ENCODE assay signal across 31 cellular contexts in genomic region chr9:100408541-100409175, GRCh38. TPM values are rescaled to one million over a fixed set of nuclear protein-coding genes. Genes with fewer than 3 reads are reported as not detected.
DNase-seq lines count a peak whose midpoint lies in the region; ATAC-seq and TF ChIP-seq lines count a peak whose summit lies in the region.
"Had no signal": no experiment of that assay in that cellular context is flagged by ENCODE, and none has a peak within 500 bp of the region (broad histone marks: within the 10 kb centered on the region; RNA-seq: fewer than 3 reads in every experiment).

No MANE protein-coding gene starts in this region.

- H3K4me3 ChIP-seq in mammary epithelial cell (replicated peaks in 1 of 3; ENCODE audit: insufficient read depth in 1 of 3, low read depth in 2 of 3, low read length in 3 of 3) (no peak overlapping the region), esophagus muscularis mucosa (no peak overlapping the region)
- H3K4me3 ChIP-seq: adrenal gland, body of pancreas, lower lobe of right lung, PC-9 had no signal

- TF ChIP-seq CTCF in mammary epithelial cell (conservative IDR thresholded peaks at IDR 0.05 in 1 of 2, IDR thresholded peaks at IDR 0.05 in 1 of 2; ENCODE audit: extremely low read depth in 1 of 2, insufficient read depth in 1 of 2, low read depth in 1 of 2, low read length in 2 of 2), result no peak
- TF ChIP-seq CTCF in MCF 10A (IDR thresholded peaks at IDR 0.05; ENCODE audit: unreplicated experiment), result no peak
- no peak for TF ChIP-seq CTCF in esophagus muscularis mucosa (IDR thresholded peaks at IDR 0.05)

- H3K27me3 Mint-ChIP-seq in MCF 10A (ENCODE audit: insufficient read depth, unreplicated experiment), result no peaks in the 10 kb centered on the region

- H2AFZ ChIP-seq in mammary epithelial cell (ENCODE audit: low read depth, low read length), result peak overlapping the region; percentile 6
- H2AFZ ChIP-seq: PC-9 had no signal

- BruUV-seq in mammary epithelial cell (replicated peaks; lab: Mats Ljungman, UMichigan), result no TSS peak
- no TSS peak for BruUV-seq in MCF 10A (replicated peaks; lab: Mats Ljungman, UMichigan)

- TF ChIP-seq EP300 in esophagus muscularis mucosa (IDR thresholded peaks at IDR 0.05), result no peak

- 31% methylated on average over 5 of the region's 5 CpGs for WGBS in mammary epithelial cell (ENCODE audit: low coverage, missing lambda C conversion rate)
- WGBS in esophagus muscularis mucosa, result 69% methylated on average over 5 of the region's 5 CpGs

- intact Hi-C loops in mammary epithelial cell (cut with micrococcal nuclease) (no loop called here), MCF 10A (cut with micrococcal nuclease) (no loop called here), esophagus muscularis mucosa (cut with DNase I) (no loop called here)

- H3K4me2 ChIP-seq in mammary epithelial cell (ENCODE audit: insufficient read depth, low read depth, low read length), result no peak overlapping the region
- H3K4me2 ChIP-seq: PC-9 had no signal

- no peak for ATAC-seq in GM21825 (IDR thresholded peaks at IDR 0.05; ENCODE audit: unreplicated experiment)
- ATAC-seq: body of pancreas; esophagus mucosa; foreskin keratinocyte; lower lobe of right lung; naive thymus-derived CD8-positive, alpha-beta T cell; Right ventricle myocardium inferior; stimulated activated effector memory CD8-positive, alpha-beta T cell treated with anti-CD3 and anti-CD28 coated beads, Interleukin-12 subunit alpha, Interleukin-12 subunit beta, amount 100 ng/mL, for 72 hours had no signal

- no peaks in the 10 kb centered on the region for H3K36me3 ChIP-seq in mammary epithelial cell (ENCODE audit: insufficient read depth, low read length)
- H3K36me3 ChIP-seq in esophagus muscularis mucosa, result no peaks in the 10 kb centered on the region
- H3K36me3 ChIP-seq: adrenal gland, lower lobe of right lung had no signal

- H3K27ac Mint-ChIP-seq in MCF 10A (ENCODE audit: low read depth, unreplicated experiment), result no peak overlapping the region
- H3K27ac Mint-ChIP-seq: activated CD4-positive, alpha-beta memory T cell treated with anti-CD3 and anti-CD28 coated beads, Interleukin-2, amount 10 ng/mL, durations not matched to agents 7 days and 5 days; activated naive CD4-positive, alpha-beta T cell treated with anti-CD3 and anti-CD28 coated beads for 36 hours; naive thymus-derived CD8-positive, alpha-beta T cell; stimulated activated effector memory CD8-positive, alpha-beta T cell treated with anti-CD3 and anti-CD28 coated beads, Interleukin-12 subunit alpha, Interleukin-12 subunit beta, amount 100 ng/mL, for 72 hours; T-helper 2 cell treated with Interferon-gamma antibody and Interleukin-4, amounts not matched to agents 5 μg/mL and 100 μg/mL, for 36 hours had no signal

- peaks cover 9% of the 10 kb centered on the region for H3K4me1 ChIP-seq in mammary epithelial cell (ENCODE audit: insufficient read depth, low read length)
- H3K4me1 ChIP-seq in esophagus muscularis mucosa, result peaks cover 4 to 14% (median 11%) of the 10 kb centered on the region in 4 donors
- H3K4me1 ChIP-seq: foreskin keratinocyte had no signal

- peaks cover 6% of the 10 kb centered on the region for H3K36me3 Mint-ChIP-seq in MCF 10A (ENCODE audit: insufficient read depth, unreplicated experiment)
- H3K36me3 Mint-ChIP-seq: naive thymus-derived CD8-positive, alpha-beta T cell had no signal

- no peak overlapping the region for H3K4me3 Mint-ChIP-seq in MCF 10A (ENCODE audit: unreplicated experiment)
- H3K4me3 Mint-ChIP-seq: activated CD4-positive, alpha-beta memory T cell treated with anti-CD3 and anti-CD28 coated beads, Interleukin-2, amount 10 ng/mL, durations not matched to agents 7 days and 5 days; activated naive CD4-positive, alpha-beta T cell treated with anti-CD3 and anti-CD28 coated beads for 36 hours; naive thymus-derived CD8-positive, alpha-beta T cell; stimulated activated effector memory CD8-positive, alpha-beta T cell treated with anti-CD3 and anti-CD28 coated beads, Interleukin-12 subunit alpha, Interleukin-12 subunit beta, amount 100 ng/mL, for 72 hours; T-helper 2 cell treated with Interferon-gamma antibody and Interleukin-4, amounts not matched to agents 5 μg/mL and 100 μg/mL, for 36 hours had no signal

- no peaks in the 10 kb centered on the region for H4K20me1 ChIP-seq in mammary epithelial cell (ENCODE audit: insufficient read depth, low read length)

- no peak for DNase-seq in mammary epithelial cell
- no peak for DNase-seq in MCF 10A (ENCODE audit: unreplicated experiment)
- peak; percentile 85 for DNase-seq in NCI-H2171 treated with DMSO at 0.1 percent for 48 hours (lab: John Stamatoyannopoulos, UW)
- peak; percentile 86 for DNase-seq in esophagus muscularis mucosa (ENCODE audit: extremely low spot score)
- no peak for DNase-seq in SHP77 (lab: John Stamatoyannopoulos, UW)
- DNase-seq in stimulated activated naive CD4-positive, alpha-beta T cell (lab: John Stamatoyannopoulos, UW), result no peak
- no peak for DNase-seq in cerebellar cortex (ENCODE audit: low spot score)
- DNase-seq: 8988T; activated CD4-positive, alpha-beta memory T cell treated with anti-CD3 and anti-CD28 coated beads, Interleukin-2, amount 10 ng/mL, durations not matched to agents 7 days and 5 days; activated CD4-positive, alpha-beta T cell treated with anti-CD3 and anti-CD28 coated beads for 1 hour; activated CD8-positive, alpha-beta memory T cell treated with anti-CD3 and anti-CD28 coated beads, Interleukin-2, amount 50 U/mL, for 48 hours; activated naive CD4-positive, alpha-beta T cell treated with anti-CD3 and anti-CD28 coated beads for 36 hours; adrenal gland; body of pancreas; cerebellar nuclear complex; DND-41; foreskin keratinocyte; KG1; lower lobe of right lung; naive thymus-derived CD8-positive, alpha-beta T cell; NCI-H510A; NK-92 treated with Interleukin-12 subunit alpha and Interleukin-12 subunit beta, amount 100 ng/mL, for 24 hours; occipital lobe; PC-9; substantia nigra; trophoblast cell had no signal

- POLR2A ChIA-PET in MCF 10A (lab: Yijun Ruan, JAX), result interaction anchor here (1.0 kb wide), 1 partner anchor 18 kb away, joined by 6 read pairs; no protein-coding TSS in a partner anchor

- no peaks in the 10 kb centered on the region for H3K27me3 ChIP-seq in mammary epithelial cell (ENCODE audit: insufficient read depth, low read length)
- peaks cover 0 to 12% (median 0%) of the 10 kb centered on the region in 4 donors for H3K27me3 ChIP-seq in esophagus muscularis mucosa
- H3K27me3 ChIP-seq: adrenal gland, body of pancreas, foreskin keratinocyte had no signal

- no peaks in the 10 kb centered on the region for H3K9me3 ChIP-seq in mammary epithelial cell (replicated peaks; ENCODE audit: insufficient read depth, low read length)
- H3K9me3 ChIP-seq in esophagus muscularis mucosa, result no peaks in the 10 kb centered on the region
- H3K9me3 ChIP-seq: adrenal gland, body of pancreas, lower lobe of right lung had no signal

- TF ChIP-seq POLR2A in esophagus muscularis mucosa (IDR thresholded peaks at IDR 0.05; ENCODE audit: low read depth), result no peak

- dilution Hi-C loops in mammary epithelial cell (cut with HindIII; ENCODE audit: low sequenced_read_pairs), result no loop called here

- peaks cover 6% of the 10 kb centered on the region for H3K4me1 Mint-ChIP-seq in MCF 10A (ENCODE audit: insufficient read depth, unreplicated experiment)

- peaks cover 9% of the 10 kb centered on the region for H3K9me3 Mint-ChIP-seq in MCF 10A (ENCODE audit: unreplicated experiment)
- H3K9me3 Mint-ChIP-seq: activated naive CD4-positive, alpha-beta T cell treated with anti-CD3 and anti-CD28 coated beads for 36 hours; naive thymus-derived CD8-positive, alpha-beta T cell; stimulated activated effector memory CD8-positive, alpha-beta T cell treated with anti-CD3 and anti-CD28 coated beads, Interleukin-12 subunit alpha, Interleukin-12 subunit beta, amount 100 ng/mL, for 72 hours had no signal

- H3K79me2 ChIP-seq in mammary epithelial cell (ENCODE audit: insufficient read depth, low read length), result no peaks in the 10 kb centered on the region

- CTCF ChIA-PET in mammary epithelial cell (lab: Charles Lee; ENCODE audit: low non-redundant PET) (no interaction called here), MCF 10A (lab: Yijun Ruan, JAX) (no interaction called here)

- H3K27ac ChIP-seq in mammary epithelial cell (ENCODE audit: insufficient read depth, low read depth, low read length), result no peak overlapping the region
- no peak overlapping the region for H3K27ac ChIP-seq in esophagus muscularis mucosa (replicated peaks in 1 of 4)
- H3K27ac ChIP-seq: adrenal gland, body of pancreas, foreskin keratinocyte, lower lobe of right lung, PC-9 had no signal

- no peak overlapping the region for H3K9ac ChIP-seq in mammary epithelial cell (ENCODE audit: insufficient read depth, low read length)

- in situ Hi-C loops in mammary epithelial cell (cut with MboI; ENCODE audit: low sequenced_read_pairs in 2 of 2), result no loop called here

RNA-seq across cellular contexts. Expression of gene MSANTD3, which starts 18.3 kb away (rescaled TPM):
- total RNA-seq in mammary epithelial cell, result 10 to 100 TPM; 44.3 to 74.0 TPM
- polyA plus RNA-seq in mammary epithelial cell, result 46.8 TPM
- 36.7 TPM for polyA minus RNA-seq in mammary epithelial cell
- 41.3 and 56.3 TPM in 2 replicates for total RNA-seq in MCF 10A (2022)
- 10 to 100 TPM; 28.5 to 50.4 (median 41.3) TPM for total RNA-seq in esophagus muscularis mucosa

RNA-seq across cellular contexts. Expression of gene TEX10, which starts 55.9 kb away (rescaled TPM):
- total RNA-seq in mammary epithelial cell, result 10 to 100 TPM; 30.3 to 36.8 TPM
- polyA plus RNA-seq in mammary epithelial cell, result 27.8 TPM
- polyA minus RNA-seq in mammary epithelial cell, result 40.7 TPM
- total RNA-seq in MCF 10A (2022), result 37.0 and 38.2 TPM in 2 replicates
- total RNA-seq in esophagus muscularis mucosa, result 10 to 100 TPM; 10.4 to 16.4 (median 11.2) TPM

Comparison
In these comparisons a context has a peak if more than half of its experiments do, and no peak if none do; other contexts are left out.
1. DNase-seq: peak in NCI-H2171 treated with DMSO at 0.1 percent for 48 hours (single experiment) and esophagus muscularis mucosa (single experiment); none in mammary epithelial cell (single experiment), MCF 10A (single experiment), SHP77 (0 of 2), stimulated activated naive CD4-positive, alpha-beta T cell (0 of 6) and cerebellar cortex (single experiment).